Comparison of ENCODE assay signal across 10 cellular contexts in the genomic region with DNA sequence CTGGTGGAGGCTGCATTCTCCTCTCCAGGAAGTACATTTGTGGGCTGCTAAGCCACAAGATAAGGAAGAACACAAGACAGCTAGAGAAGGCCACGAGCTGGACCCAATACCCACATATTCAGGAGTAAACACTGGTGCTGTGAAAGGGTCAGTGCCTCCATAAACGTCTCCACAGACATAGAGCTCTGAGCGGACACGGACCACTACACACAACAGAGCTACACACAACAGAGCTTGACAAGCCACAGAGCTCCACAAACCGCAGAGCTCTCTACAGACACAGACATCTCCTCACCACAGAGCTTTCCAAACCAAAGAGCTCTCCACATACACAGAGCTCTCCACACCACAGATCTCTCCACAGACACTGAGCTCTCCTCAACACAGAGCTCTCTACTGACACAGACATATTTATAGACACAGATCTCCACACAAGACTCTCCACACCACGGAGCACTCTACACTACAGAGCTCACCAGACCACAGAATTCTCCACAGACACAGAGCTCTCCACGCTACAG. TPM values are rescaled to one million over a fixed set of nuclear protein-coding genes. Genes with fewer than 3 reads are reported as not detected.
A peak's percentile ranks its signal among the peaks of the same experiment; 100 is the strongest.
DNase-seq lines count a peak whose midpoint lies in the region; ATAC-seq and TF ChIP-seq lines count a peak whose summit lies in the region.
"Had no signal": no experiment of that assay in that cellular context is flagged by ENCODE, and none has a peak within 500 bp of the region (broad histone marks: within the 10 kb centered on the region; RNA-seq: fewer than 3 reads in every experiment).

No MANE protein-coding gene starts in this region.

- no peaks in the 10 kb centered on the region for H3K9me3 Mint-ChIP-seq in activated naive CD8-positive, alpha-beta T cell (ENCODE audit: low read depth)
- no peaks in the 10 kb centered on the region for H3K9me3 Mint-ChIP-seq in activated naive CD8-positive, alpha-beta T cell treated with anti-CD3 and anti-CD28 coated beads for 36 hours
- H3K9me3 Mint-ChIP-seq in activated T-helper 2 cell treated with anti-CD3 and anti-CD28 coated beads, Interferon-gamma antibody, Interleukin-2, Interleukin-4, amounts not matched to agents 10 μg/mL and 5 μg/mL and 100 μg/mL, durations not matched to agents 14 hours and 24 hours and 36 hours: no peaks in the 10 kb centered on the region

- peaks cover 18% of the 10 kb centered on the region for H3K4me1 ChIP-seq in PC-3 (ENCODE audit: insufficient read depth, low read length)

- intact Hi-C loops in activated T-helper 2 cell treated with anti-CD3 and anti-CD28 coated beads, Interferon-gamma antibody, Interleukin-2, Interleukin-4, amounts not matched to agents 10 μg/mL and 5 μg/mL and 100 μg/mL, durations not matched to agents 14 hours and 24 hours and 36 hours (cut with micrococcal nuclease): loop anchor here (10.0 kb wide), 1 partner anchor 281 kb away; no protein-coding TSS in a partner anchor
- intact Hi-C loops in PC-3 (cut with micrococcal nuclease): no loop called here

- DNase-seq in activated naive CD8-positive, alpha-beta T cell treated with anti-CD3 and anti-CD28 coated beads for 36 hours: no peak
- DNase-seq in Jurkat, Clone E6-1 (ENCODE audit: low read depth, low spot score): peak; percentile 67
- peak; percentile 25 for DNase-seq in activated T-helper 2 cell treated with anti-CD3 and anti-CD28 coated beads, Interferon-gamma antibody, Interleukin-2, Interleukin-4, amounts not matched to agents 10 μg/mL and 5 μg/mL and 100 μg/mL, durations not matched to agents 14 hours and 24 hours and 36 hours (ENCODE audit: low spot score)
- no peak for DNase-seq in stimulated activated CD4-positive, alpha-beta T cell treated with anti-CD3 and anti-CD28 coated beads, Interleukin-1b, Interleukin-23, amount 100 ng/mL, for 48 hours
- DNase-seq in activated CD4-positive, CD25-positive, alpha-beta regulatory T cell treated with anti-CD3 and anti-CD28 coated beads, Interleukin-2, amount 50 U/mL, for 72 hours: no peak
- no peak for DNase-seq in COR-L47 (lab: John Stamatoyannopoulos, UW)
- no peak for DNase-seq in PC-3
- DNase-seq: NCI-H446 had no signal

- no peak overlapping the region for H2AFZ ChIP-seq in PC-3 (ENCODE audit: low read length)
- H2AFZ ChIP-seq: hepatocyte had no signal

- H3K27ac Mint-ChIP-seq in activated naive CD8-positive, alpha-beta T cell: no peak overlapping the region
- no peak overlapping the region for H3K27ac Mint-ChIP-seq in activated naive CD8-positive, alpha-beta T cell treated with anti-CD3 and anti-CD28 coated beads for 36 hours
- no peak overlapping the region for H3K27ac Mint-ChIP-seq in activated T-helper 2 cell treated with anti-CD3 and anti-CD28 coated beads, Interferon-gamma antibody, Interleukin-2, Interleukin-4, amounts not matched to agents 10 μg/mL and 5 μg/mL and 100 μg/mL, durations not matched to agents 14 hours and 24 hours and 36 hours

- peaks cover 49% of the 10 kb centered on the region for H3K4me1 Mint-ChIP-seq in activated naive CD8-positive, alpha-beta T cell (ENCODE audit: low read depth)
- peaks cover 50% of the 10 kb centered on the region for H3K4me1 Mint-ChIP-seq in activated naive CD8-positive, alpha-beta T cell treated with anti-CD3 and anti-CD28 coated beads for 36 hours
- H3K4me1 Mint-ChIP-seq in activated T-helper 2 cell treated with anti-CD3 and anti-CD28 coated beads, Interferon-gamma antibody, Interleukin-2, Interleukin-4, amounts not matched to agents 10 μg/mL and 5 μg/mL and 100 μg/mL, durations not matched to agents 14 hours and 24 hours and 36 hours (ENCODE audit: low read depth): peaks cover 44% of the 10 kb centered on the region

- H3K4me3 ChIP-seq in Jurkat, Clone E6-1 (ENCODE audit: low read length): no peak overlapping the region
- no peak overlapping the region for H3K4me3 ChIP-seq in PC-3 (ENCODE audit: low read length)
- H3K4me3 ChIP-seq: hepatocyte had no signal

- H4K20me1 ChIP-seq in PC-3 (ENCODE audit: low read length): no peaks in the 10 kb centered on the region

- ATAC-seq in PC-3: no peak

- no peaks in the 10 kb centered on the region for H3K36me3 ChIP-seq in PC-3 (ENCODE audit: low read depth, low read length)

- H3K27me3 ChIP-seq in PC-3 (ENCODE audit: low read length): no peaks in the 10 kb centered on the region
- H3K27me3 ChIP-seq: hepatocyte had no signal

- no peaks in the 10 kb centered on the region for H3K9me3 ChIP-seq in PC-3 (ENCODE audit: low read length)

- peaks cover 31% of the 10 kb centered on the region for H3K27me3 Mint-ChIP-seq in activated naive CD8-positive, alpha-beta T cell
- H3K27me3 Mint-ChIP-seq in activated naive CD8-positive, alpha-beta T cell treated with anti-CD3 and anti-CD28 coated beads for 36 hours: peaks cover 62% of the 10 kb centered on the region
- peaks cover 56% of the 10 kb centered on the region for H3K27me3 Mint-ChIP-seq in activated T-helper 2 cell treated with anti-CD3 and anti-CD28 coated beads, Interferon-gamma antibody, Interleukin-2, Interleukin-4, amounts not matched to agents 10 μg/mL and 5 μg/mL and 100 μg/mL, durations not matched to agents 14 hours and 24 hours and 36 hours (ENCODE audit: low read depth)

- no peaks in the 10 kb centered on the region for H3K36me3 Mint-ChIP-seq in activated naive CD8-positive, alpha-beta T cell
- H3K36me3 Mint-ChIP-seq in activated naive CD8-positive, alpha-beta T cell treated with anti-CD3 and anti-CD28 coated beads for 36 hours: no peaks in the 10 kb centered on the region
- no peaks in the 10 kb centered on the region for H3K36me3 Mint-ChIP-seq in activated T-helper 2 cell treated with anti-CD3 and anti-CD28 coated beads, Interferon-gamma antibody, Interleukin-2, Interleukin-4, amounts not matched to agents 10 μg/mL and 5 μg/mL and 100 μg/mL, durations not matched to agents 14 hours and 24 hours and 36 hours (ENCODE audit: low read depth)

- no peak for TF ChIP-seq CTCF in PC-3 (conservative IDR thresholded peaks at IDR 0.05; ENCODE audit: low read depth, low read length)

- no TSS peak for BruUV-seq in PC-3 (replicated peaks; lab: Mats Ljungman, UMichigan)

- H3F3A ChIP-seq in PC-3 (ENCODE audit: low read length, unreplicated experiment): no peaks in the 10 kb centered on the region

- no peak overlapping the region for H3K4me2 ChIP-seq in PC-3 (ENCODE audit: low read length)
- H3K4me2 ChIP-seq: hepatocyte had no signal

- peak overlapping the region; percentile 18 for H3K4me3 Mint-ChIP-seq in activated naive CD8-positive, alpha-beta T cell
- no peak overlapping the region for H3K4me3 Mint-ChIP-seq in activated naive CD8-positive, alpha-beta T cell treated with anti-CD3 and anti-CD28 coated beads for 36 hours
- no peak overlapping the region for H3K4me3 Mint-ChIP-seq in activated T-helper 2 cell treated with anti-CD3 and anti-CD28 coated beads, Interferon-gamma antibody, Interleukin-2, Interleukin-4, amounts not matched to agents 10 μg/mL and 5 μg/mL and 100 μg/mL, durations not matched to agents 14 hours and 24 hours and 36 hours (ENCODE audit: low read depth)

- no peaks in the 10 kb centered on the region for H3K79me2 ChIP-seq in PC-3 (ENCODE audit: low read length)
- H3K79me2 ChIP-seq: hepatocyte had no signal

- CTCF ChIA-PET in PC-3 (lab: Charles Lee): interaction anchor here (0.6 kb wide), 1 partner anchor 38 kb away, joined by 3 read pairs; no protein-coding TSS in a partner anchor

- H3K9me2 ChIP-seq in PC-3 (replicated peaks; ENCODE audit: low read length): no peaks in the 10 kb centered on the region

- POLR2A ChIA-PET in PC-3 (lab: Charles Lee; ENCODE audit: unreplicated experiment): no interaction called here

- H3K9ac ChIP-seq in PC-3 (ENCODE audit: low read length): no peak overlapping the region

- no peak overlapping the region for H3K27ac ChIP-seq in PC-3 (ENCODE audit: low read length)
- H3K27ac ChIP-seq: hepatocyte had no signal

RNA-seq across cellular contexts. Expression of a gene that starts 51.9 kb away (rescaled TPM):
- 10 to 100 TPM; 24.0 to 26.2 TPM for total RNA-seq in activated naive CD8-positive, alpha-beta T cell treated with anti-CD3 and anti-CD28 coated beads for 36 hours
- polyA plus RNA-seq in Jurkat, Clone E6-1 (2012; ENCODE audit: insufficient read depth, insufficient read length): 18.6 TPM
- 24.5 and 25.9 TPM in 2 replicates for total RNA-seq in activated T-helper 2 cell treated with anti-CD3 and anti-CD28 coated beads, Interferon-gamma antibody, Interleukin-2, Interleukin-4, amounts not matched to agents 10 μg/mL and 5 μg/mL and 100 μg/mL, durations not matched to agents 14 hours and 24 hours and 36 hours
- total RNA-seq in PC-3 (2014; rRNA removed): 16.3 and 24.2 TPM in 2 replicates

RNA-seq across cellular contexts. Expression of a gene that starts 52.0 kb away (rescaled TPM):
- 1 to 10 TPM; 2.0 TPM for total RNA-seq in activated naive CD8-positive, alpha-beta T cell treated with anti-CD3 and anti-CD28 coated beads for 36 hours
- 5.6 TPM for polyA plus RNA-seq in Jurkat, Clone E6-1 (2012; ENCODE audit: insufficient read depth, insufficient read length)
- total RNA-seq in activated T-helper 2 cell treated with anti-CD3 and anti-CD28 coated beads, Interferon-gamma antibody, Interleukin-2, Interleukin-4, amounts not matched to agents 10 μg/mL and 5 μg/mL and 100 μg/mL, durations not matched to agents 14 hours and 24 hours and 36 hours: 1.9 and 2.1 TPM in 2 replicates
- 0.51 and 1.5 TPM in 2 replicates for total RNA-seq in PC-3 (2014; rRNA removed)

Comparison
In these comparisons a context has a peak if more than half of its experiments do, and no peak if none do; other contexts are left out.
1. DNase-seq: peak in Jurkat, Clone E6-1 (single experiment) and activated T-helper 2 cell treated with anti-CD3 and anti-CD28 coated beads, Interferon-gamma antibody, Interleukin-2, Interleukin-4, amounts not matched to agents 10 μg/mL and 5 μg/mL and 100 μg/mL, durations not matched to agents 14 hours and 24 hours and 36 hours (single experiment); none in activated naive CD8-positive, alpha-beta T cell treated with anti-CD3 and anti-CD28 coated beads for 36 hours (single experiment), stimulated activated CD4-positive, alpha-beta T cell treated with anti-CD3 and anti-CD28 coated beads, Interleukin-1b, Interleukin-23, amount 100 ng/mL, for 48 hours (single experiment), activated CD4-positive, CD25-positive, alpha-beta regulatory T cell treated with anti-CD3 and anti-CD28 coated beads, Interleukin-2, amount 50 U/mL, for 72 hours (single experiment), COR-L47 (single experiment) and PC-3 (single experiment).